ENCODE assay signal across 1 cellular context in the genomic region with DNA sequence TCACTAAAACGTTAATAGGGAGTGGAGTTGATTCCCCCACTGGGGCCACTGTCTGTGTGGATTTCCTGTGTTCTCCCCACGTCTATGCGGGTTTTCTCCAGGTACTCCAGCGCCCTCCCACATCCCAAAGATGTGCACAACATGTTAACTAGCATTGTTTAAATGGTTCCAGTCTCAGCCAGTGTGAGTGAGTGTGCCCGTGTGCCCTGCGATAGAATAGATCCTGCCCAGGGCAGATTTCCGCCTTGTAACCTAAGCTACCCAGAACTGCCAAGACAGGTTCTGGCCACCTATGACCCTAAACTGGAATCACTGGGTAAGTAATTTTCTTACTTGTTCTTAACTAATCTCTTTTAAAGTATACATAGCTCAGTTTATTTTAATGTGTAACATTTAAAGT.
TF ChIP-seq lines count a peak whose summit lies in the region.

No MANE protein-coding gene starts in this region.

TF ChIP-seq in H1, 55 proteins besides CTCF, POLR2A, EP300 and RAD21:
- TF ChIP-seq CREB1 (IDR thresholded peaks at IDR 0.05), result no peak
- TF ChIP-seq HDAC2 (IDR thresholded peaks at IDR 0.05; ENCODE audit: borderline replicate concordance in 1 of 2, low read depth in 2 of 2, low read length in 2 of 2), result 0 out of 4 replicates have a peak, but pooled peaks of 1 of the 2 experiments have one; percentile 23
- TF ChIP-seq RXRA (IDR thresholded peaks at IDR 0.05; ENCODE audit: insufficient read depth, low read depth, low read length), result no peak
